ENCODE assay signal across 11 cellular contexts in the genomic region with DNA sequence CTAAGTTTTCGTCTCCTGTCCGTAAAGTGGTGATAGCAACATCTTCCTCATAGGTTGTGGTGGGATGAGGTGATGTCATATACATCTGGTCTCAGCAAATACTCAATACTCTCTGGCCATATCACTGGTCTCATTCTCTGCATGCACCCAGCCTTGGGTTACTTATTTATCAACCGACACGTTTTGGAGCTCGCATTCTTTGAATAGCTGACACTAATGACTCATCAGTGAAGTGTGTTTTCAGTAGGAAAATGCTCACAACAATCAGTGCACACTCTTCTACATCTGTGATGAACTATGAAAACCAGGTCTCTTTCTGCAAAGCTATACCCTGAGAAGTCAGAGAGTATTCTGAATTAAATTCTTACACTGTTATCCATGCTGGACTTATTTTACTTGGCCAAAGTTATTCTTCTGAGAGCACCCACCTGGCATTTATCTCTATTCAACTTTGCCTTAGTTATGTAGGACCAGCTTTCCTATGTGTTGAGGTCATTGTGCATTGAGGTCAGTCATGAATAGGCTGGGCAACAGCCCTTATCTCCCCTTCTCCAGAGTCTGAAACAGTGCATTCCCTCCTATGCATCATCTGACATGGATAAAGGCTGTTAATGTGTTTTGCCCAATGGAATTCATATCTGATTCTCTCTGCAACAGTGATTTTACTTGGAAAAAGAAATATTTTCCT. TPM values are rescaled to one million over a fixed set of nuclear protein-coding genes. Genes with fewer than 3 reads are reported as not detected.
A peak's percentile ranks its signal among the peaks of the same experiment; 100 is the strongest.
DNase-seq lines count a peak whose midpoint lies in the region; ATAC-seq lines count a peak whose summit lies in the region.
"Had no signal": no experiment of that assay in that cellular context is flagged by ENCODE, and none has a peak within 500 bp of the region (broad histone marks: within the 10 kb centered on the region; RNA-seq: fewer than 3 reads in every experiment).

No MANE protein-coding gene starts in this region.

- DNase-seq in AG08395 (ENCODE audit: low spot score) (peak; percentile 49), T1000 (lab: John Stamatoyannopoulos, UW) (peak; percentile 20), islet precursor cell (peak; percentile 71), SKM-1 treated with dmso at 0.1 percent for 144 hours (lab: John Stamatoyannopoulos, UW; ENCODE audit: unreplicated experiment) (no peak), NCI-H748 treated with DMSO at 0.1 percent for 48 hours (lab: John Stamatoyannopoulos, UW) (no peak)
- no peak for DNase-seq in natural killer cell treated with Interleukin-12 subunit alpha and Interleukin-12 subunit beta and Interleukin-15 and Interleukin-18, amount 100 ng/mL, for 72 hours (ENCODE audit: low spot score)
- DNase-seq: CD4-positive, alpha-beta T cell; central memory CD4-positive, alpha-beta T cell; SHP77 treated with DMSO at 0.1 percent for 48 hours had no signal

- peaks cover 20 to 22% of the 10 kb centered on the region in 2 donors for H3K4me1 Mint-ChIP-seq in natural killer cell treated with Interleukin-12 subunit alpha and Interleukin-12 subunit beta and Interleukin-15 and Interleukin-18, amount 100 ng/mL, for 72 hours (ENCODE audit: low read depth in 2 of 2)

- H3K36me3 Mint-ChIP-seq in natural killer cell treated with Interleukin-12 subunit alpha and Interleukin-12 subunit beta and Interleukin-15 and Interleukin-18, amount 100 ng/mL, for 72 hours, result no peaks in the 10 kb centered on the region

- H3K27me3 Mint-ChIP-seq in natural killer cell treated with Interleukin-12 subunit alpha and Interleukin-12 subunit beta and Interleukin-15 and Interleukin-18, amount 100 ng/mL, for 72 hours, result peaks cover 3 to 6% of the 10 kb centered on the region in 2 donors

- no peak overlapping the region for H3K27ac Mint-ChIP-seq in natural killer cell treated with Interleukin-12 subunit alpha and Interleukin-12 subunit beta and Interleukin-15 and Interleukin-18, amount 100 ng/mL, for 72 hours
- H3K27ac Mint-ChIP-seq: CD4-positive, alpha-beta T cell had no signal

- no peak overlapping the region for H3K4me3 Mint-ChIP-seq in natural killer cell treated with Interleukin-12 subunit alpha and Interleukin-12 subunit beta and Interleukin-15 and Interleukin-18, amount 100 ng/mL, for 72 hours
- H3K4me3 Mint-ChIP-seq: CD4-positive, alpha-beta T cell had no signal

- ATAC-seq in GM19463 (IDR thresholded peaks at IDR 0.05; ENCODE audit: unreplicated experiment) (peak; percentile 79), GM21367 (IDR thresholded peaks at IDR 0.05; ENCODE audit: unreplicated experiment) (no peak)
- no peak for ATAC-seq in natural killer cell treated with Interleukin-12 subunit alpha and Interleukin-12 subunit beta and Interleukin-15 and Interleukin-18, amount 100 ng/mL, for 72 hours

- no peaks in the 10 kb centered on the region for H3K9me3 Mint-ChIP-seq in natural killer cell treated with Interleukin-12 subunit alpha and Interleukin-12 subunit beta and Interleukin-15 and Interleukin-18, amount 100 ng/mL, for 72 hours
- H3K9me3 Mint-ChIP-seq: CD4-positive, alpha-beta T cell had no signal

RNA-seq across cellular contexts. Expression of gene DHX15, which starts 58.7 kb away (rescaled TPM):
- total RNA-seq in natural killer cell treated with Interleukin-12 subunit alpha and Interleukin-12 subunit beta and Interleukin-15 and Interleukin-18, amount 100 ng/mL, for 72 hours, result 100 to 1,000 TPM; 190 to 251 TPM

Comparison
In these comparisons a context has a peak if more than half of its experiments do, and no peak if none do; other contexts are left out.
1. DNase-seq: peak in AG08395 (single experiment), T1000 (single experiment) and islet precursor cell (single experiment); none in natural killer cell treated with Interleukin-12 subunit alpha and Interleukin-12 subunit beta and Interleukin-15 and Interleukin-18, amount 100 ng/mL, for 72 hours (single experiment), SKM-1 treated with dmso at 0.1 percent for 144 hours (single experiment) and NCI-H748 treated with DMSO at 0.1 percent for 48 hours (single experiment).